2 cellular contexts compared by ENCODE assay signal in the genomic region with DNA sequence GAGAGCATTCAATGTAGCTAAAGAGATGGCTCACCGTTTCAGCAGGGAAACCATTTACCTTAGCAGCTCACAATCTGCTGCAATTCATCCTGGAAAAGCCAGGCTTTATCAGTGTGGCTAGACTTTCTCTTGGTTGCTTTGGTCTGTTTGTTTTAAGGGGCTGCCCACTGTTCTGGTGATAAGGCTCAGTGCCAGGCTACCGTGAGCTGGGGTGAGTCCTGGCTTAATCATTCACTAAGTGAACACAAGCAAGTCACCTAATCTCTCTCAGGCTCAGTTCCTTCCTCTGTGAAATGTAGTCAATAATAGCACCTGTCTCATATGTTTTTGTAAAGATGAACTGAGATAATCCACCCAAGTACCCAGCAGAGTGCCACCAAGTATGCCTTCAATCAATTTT.
TF ChIP-seq lines count a peak whose summit lies in the region.

No MANE protein-coding gene starts in this region.

TF ChIP-seq in liver, 16 proteins besides CTCF, POLR2A, EP300 and RAD21 (continued from another document):
- TF ChIP-seq GABPA (IDR thresholded peaks at IDR 0.05 in 1 of 2, conservative IDR thresholded peaks at IDR 0.05 in 1 of 2) (no peak), EGR1 (IDR thresholded peaks at IDR 0.05; ENCODE audit: low read depth in 2 of 2) (no peak), SP1 (IDR thresholded peaks at IDR 0.05) (peak; percentile 39), REST (IDR thresholded peaks at IDR 0.05) (no peak), TAF1 (conservative IDR thresholded peaks at IDR 0.05) (no peak), FOXA1 (IDR thresholded peaks at IDR 0.05) (peak; percentile 26), RXRA (IDR thresholded peaks at IDR 0.05) (peak; percentile 35 to 86), HNF4A (conservative IDR thresholded peaks at IDR 0.05) (peak; percentile 14 to 61), YY1 (IDR thresholded peaks at IDR 0.05) (peak; percentile 82), HNF4G (IDR thresholded peaks at IDR 0.05) (no peak)

TF ChIP-seq in HepG2, 621 proteins besides CTCF, POLR2A, EP300 and RAD21 (continued from another document):
- no peak for TF ChIP-seq THAP9 (CRISPR knock-in tag; IDR thresholded peaks at IDR 0.05; ENCODE audit: borderline replicate concordance)
- TF ChIP-seq YEATS2 (CRISPR knock-in tag; IDR thresholded peaks at IDR 0.05; ENCODE audit: borderline replicate concordance): no peak
- TF ChIP-seq ZC3H13 (CRISPR knock-in tag; IDR thresholded peaks at IDR 0.05): no peak
